1 cellular context compared by ENCODE assay signal in the genomic region with DNA sequence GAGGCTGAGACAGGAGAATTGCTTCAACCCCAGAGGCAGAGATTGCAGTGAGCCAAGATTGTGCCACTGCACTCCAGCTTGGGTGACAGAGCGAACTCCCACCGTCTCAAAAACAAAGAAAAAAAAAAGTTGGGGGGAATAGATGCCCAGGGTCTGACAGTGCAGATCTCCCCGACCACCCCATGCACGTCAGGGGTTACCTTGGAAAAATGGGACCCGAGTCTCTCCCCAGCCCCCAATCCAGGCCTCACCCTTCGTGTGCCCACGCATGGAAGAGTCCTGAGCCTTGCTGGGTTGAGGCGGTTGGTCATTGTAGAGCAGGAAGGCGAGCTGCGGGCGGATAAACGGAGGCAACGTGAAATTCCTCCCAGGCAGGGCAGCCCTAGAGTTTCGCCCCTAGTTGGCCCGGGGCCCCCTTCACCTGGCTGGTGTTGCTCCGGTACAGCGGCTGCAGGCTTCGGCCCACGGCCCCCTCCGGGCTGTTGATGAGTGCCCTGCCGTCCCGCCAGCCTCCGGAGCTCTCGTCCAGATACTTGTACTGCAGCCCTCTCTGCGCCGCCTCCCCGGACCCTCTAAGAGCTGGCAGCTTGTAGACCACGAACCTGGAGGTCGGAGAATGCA.
TF ChIP-seq lines count a peak whose summit lies in the region.

No MANE protein-coding gene starts in this region.

TF ChIP-seq in HEK293, 187 proteins besides CTCF, POLR2A, EP300 and RAD21 (continued from another document and continues in another):
- TF ChIP-seq, protein P1, sequence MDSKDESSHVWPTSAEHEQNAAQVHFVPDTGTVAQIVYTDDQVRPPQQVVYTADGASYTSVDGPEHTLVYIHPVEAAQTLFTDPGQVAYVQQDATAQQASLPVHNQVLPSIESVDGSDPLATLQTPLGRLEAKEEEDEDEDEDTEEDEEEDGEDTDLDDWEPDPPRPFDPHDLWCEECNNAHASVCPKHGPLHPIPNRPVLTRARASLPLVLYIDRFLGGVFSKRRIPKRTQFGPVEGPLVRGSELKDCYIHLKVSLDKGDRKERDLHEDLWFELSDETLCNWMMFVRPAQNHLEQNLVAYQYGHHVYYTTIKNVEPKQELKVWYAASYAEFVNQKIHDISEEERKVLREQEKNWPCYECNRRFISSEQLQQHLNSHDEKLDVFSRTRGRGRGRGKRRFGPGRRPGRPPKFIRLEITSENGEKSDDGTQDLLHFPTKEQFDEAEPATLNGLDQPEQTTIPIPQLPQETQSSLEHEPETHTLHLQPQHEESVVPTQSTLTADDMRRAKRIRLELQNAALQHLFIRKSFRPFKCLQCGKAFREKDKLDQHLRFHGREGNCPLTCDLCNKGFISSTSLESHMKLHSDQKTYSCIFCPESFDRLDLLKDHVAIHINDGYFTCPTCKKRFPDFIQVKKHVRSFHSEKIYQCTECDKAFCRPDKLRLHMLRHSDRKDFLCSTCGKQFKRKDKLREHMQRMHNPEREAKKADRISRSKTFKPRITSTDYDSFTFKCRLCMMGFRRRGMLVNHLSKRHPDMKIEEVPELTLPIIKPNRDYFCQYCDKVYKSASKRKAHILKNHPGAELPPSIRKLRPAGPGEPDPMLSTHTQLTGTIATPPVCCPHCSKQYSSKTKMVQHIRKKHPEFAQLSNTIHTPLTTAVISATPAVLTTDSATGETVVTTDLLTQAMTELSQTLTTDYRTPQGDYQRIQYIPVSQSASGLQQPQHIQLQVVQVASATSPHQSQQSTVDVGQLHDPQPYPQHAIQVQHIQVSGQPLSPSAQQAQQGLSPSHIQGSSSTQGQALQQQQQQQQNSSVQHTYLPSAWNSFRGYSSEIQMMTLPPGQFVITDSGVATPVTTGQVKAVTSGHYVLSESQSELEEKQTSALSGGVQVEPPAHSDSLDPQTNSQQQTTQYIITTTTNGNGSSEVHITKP (tag by site-specific recombination; IDR thresholded peaks at IDR 0.05), result peak; percentile 100
- TF ChIP-seq, protein P2, sequence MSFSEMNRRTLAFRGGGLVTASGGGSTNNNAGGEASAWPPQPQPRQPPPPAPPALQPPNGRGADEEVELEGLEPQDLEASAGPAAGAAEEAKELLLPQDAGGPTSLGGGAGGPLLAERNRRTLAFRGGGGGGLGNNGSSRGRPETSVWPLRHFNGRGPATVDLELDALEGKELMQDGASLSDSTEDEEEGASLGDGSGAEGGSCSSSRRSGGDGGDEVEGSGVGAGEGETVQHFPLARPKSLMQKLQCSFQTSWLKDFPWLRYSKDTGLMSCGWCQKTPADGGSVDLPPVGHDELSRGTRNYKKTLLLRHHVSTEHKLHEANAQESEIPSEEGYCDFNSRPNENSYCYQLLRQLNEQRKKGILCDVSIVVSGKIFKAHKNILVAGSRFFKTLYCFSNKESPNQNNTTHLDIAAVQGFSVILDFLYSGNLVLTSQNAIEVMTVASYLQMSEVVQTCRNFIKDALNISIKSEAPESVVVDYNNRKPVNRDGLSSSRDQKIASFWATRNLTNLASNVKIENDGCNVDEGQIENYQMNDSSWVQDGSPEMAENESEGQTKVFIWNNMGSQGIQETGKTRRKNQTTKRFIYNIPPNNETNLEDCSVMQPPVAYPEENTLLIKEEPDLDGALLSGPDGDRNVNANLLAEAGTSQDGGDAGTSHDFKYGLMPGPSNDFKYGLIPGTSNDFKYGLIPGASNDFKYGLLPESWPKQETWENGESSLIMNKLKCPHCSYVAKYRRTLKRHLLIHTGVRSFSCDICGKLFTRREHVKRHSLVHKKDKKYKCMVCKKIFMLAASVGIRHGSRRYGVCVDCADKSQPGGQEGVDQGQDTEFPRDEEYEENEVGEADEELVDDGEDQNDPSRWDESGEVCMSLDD (tag by site-specific recombination; IDR thresholded peaks at IDR 0.05), result 0 out of 2 replicates have a peak, but pooled peaks have one; percentile 18
- TF ChIP-seq ZNF132 (tag by site-specific recombination; IDR thresholded peaks at IDR 0.05; ENCODE audit: borderline replicate concordance) (no peak), ZIC2 (tag by site-specific recombination; IDR thresholded peaks at IDR 0.05) (no peak), GLIS1 (tag by site-specific recombination; IDR thresholded peaks at IDR 0.05) (no peak), ZNF23 (tag by site-specific recombination; IDR thresholded peaks at IDR 0.05; ENCODE audit: borderline replicate concordance) (no peak), MYNN (tag by site-specific recombination; IDR thresholded peaks at IDR 0.05; ENCODE audit: borderline replicate concordance) (no peak), ZNF211 (tag by site-specific recombination; IDR thresholded peaks at IDR 0.05; ENCODE audit: low read depth) (no peak), HOXD13 (CRISPR knock-in tag; IDR thresholded peaks at IDR 0.05; ENCODE audit: borderline replicate concordance) (no peak), WT1 (tag by site-specific recombination; IDR thresholded peaks at IDR 0.05) (no peak), EGR2 (tag by site-specific recombination; IDR thresholded peaks at IDR 0.05; ENCODE audit: low read depth) (peak; percentile 30; the same call in 1 of the 2 replicates), TCF7L2 (IDR thresholded peaks at IDR 0.05; ENCODE audit: borderline replicate concordance, low read depth, low read length) (no peak), ZNF350 (tag by site-specific recombination; IDR thresholded peaks at IDR 0.05) (no peak), ZNF112 (tag by site-specific recombination; IDR thresholded peaks at IDR 0.05) (no peak), ZNF560 (tag by site-specific recombination; IDR thresholded peaks at IDR 0.05; ENCODE audit: borderline replicate concordance) (no peak), RBAK (tag by site-specific recombination; IDR thresholded peaks at IDR 0.05) (no peak), FEZF1 (tag by site-specific recombination; IDR thresholded peaks at IDR 0.05) (no peak), ZBTB7A (tag by site-specific recombination; IDR thresholded peaks at IDR 0.05; ENCODE audit: low read depth) (peak; percentile 61; the same call in 1 of the 2 replicates), TRIM28 (IDR thresholded peaks at IDR 0.05; ENCODE audit: borderline replicate concordance, low read length) (no peak), ZNF792 (tag by site-specific recombination; IDR thresholded peaks at IDR 0.05) (no peak), ZNF175 (tag by site-specific recombination; IDR thresholded peaks at IDR 0.05) (no peak), SP3 (tag by site-specific recombination; IDR thresholded peaks at IDR 0.05) (peak; percentile 11; the same call in 1 of the 2 replicates), ZFP69B (tag by site-specific recombination; IDR thresholded peaks at IDR 0.05) (no peak), SCRT2 (tag by site-specific recombination; IDR thresholded peaks at IDR 0.05) (no peak), ZBTB20 (tag by site-specific recombination; IDR thresholded peaks at IDR 0.05) (no peak), ZNF658 (tag by site-specific recombination; IDR thresholded peaks at IDR 0.05) (no peak), ZFHX2 (tag by site-specific recombination; conservative IDR thresholded peaks at IDR 0.05) (peak; percentile 53), ZXDB (tag by site-specific recombination; IDR thresholded peaks at IDR 0.05) (no peak), ZNF174 (tag by site-specific recombination; IDR thresholded peaks at IDR 0.05) (no peak), ZNF521 (tag by site-specific recombination; IDR thresholded peaks at IDR 0.05) (no peak), ZNF76 (tag by site-specific recombination; IDR thresholded peaks at IDR 0.05; ENCODE audit: borderline replicate concordance, low read depth) (peak; percentile 7; the same call in 1 of the 2 replicates), ZNF37A (tag by site-specific recombination; IDR thresholded peaks at IDR 0.05) (no peak), ZNF555 (tag by site-specific recombination; conservative IDR thresholded peaks at IDR 0.05) (no peak), KLF9 (tag by site-specific recombination; IDR thresholded peaks at IDR 0.05; ENCODE audit: low read depth) (no peak), SCRT1 (tag by site-specific recombination; IDR thresholded peaks at IDR 0.05; ENCODE audit: borderline replicate concordance) (no peak), ZNF791 (tag by site-specific recombination; IDR thresholded peaks at IDR 0.05) (no peak)
- TF ChIP-seq, protein P3, sequence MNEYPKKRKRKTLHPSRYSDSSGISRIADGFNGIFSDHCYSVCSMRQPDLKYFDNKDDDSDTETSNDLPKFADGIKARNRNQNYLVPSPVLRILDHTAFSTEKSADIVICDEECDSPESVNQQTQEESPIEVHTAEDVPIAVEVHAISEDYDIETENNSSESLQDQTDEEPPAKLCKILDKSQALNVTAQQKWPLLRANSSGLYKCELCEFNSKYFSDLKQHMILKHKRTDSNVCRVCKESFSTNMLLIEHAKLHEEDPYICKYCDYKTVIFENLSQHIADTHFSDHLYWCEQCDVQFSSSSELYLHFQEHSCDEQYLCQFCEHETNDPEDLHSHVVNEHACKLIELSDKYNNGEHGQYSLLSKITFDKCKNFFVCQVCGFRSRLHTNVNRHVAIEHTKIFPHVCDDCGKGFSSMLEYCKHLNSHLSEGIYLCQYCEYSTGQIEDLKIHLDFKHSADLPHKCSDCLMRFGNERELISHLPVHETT (tag by site-specific recombination; IDR thresholded peaks at IDR 0.05), result peak; percentile 27; the same call in 1 of the 2 replicates
- TF ChIP-seq, protein P4, sequence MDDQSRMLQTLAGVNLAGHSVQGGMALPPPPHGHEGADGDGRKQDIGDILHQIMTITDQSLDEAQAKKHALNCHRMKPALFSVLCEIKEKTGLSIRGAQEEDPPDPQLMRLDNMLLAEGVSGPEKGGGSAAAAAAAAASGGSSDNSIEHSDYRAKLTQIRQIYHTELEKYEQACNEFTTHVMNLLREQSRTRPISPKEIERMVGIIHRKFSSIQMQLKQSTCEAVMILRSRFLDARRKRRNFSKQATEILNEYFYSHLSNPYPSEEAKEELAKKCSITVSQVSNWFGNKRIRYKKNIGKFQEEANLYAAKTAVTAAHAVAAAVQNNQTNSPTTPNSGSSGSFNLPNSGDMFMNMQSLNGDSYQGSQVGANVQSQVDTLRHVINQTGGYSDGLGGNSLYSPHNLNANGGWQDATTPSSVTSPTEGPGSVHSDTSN (CRISPR knock-in tag; IDR thresholded peaks at IDR 0.05), result no peak
- TF ChIP-seq, protein P5, sequence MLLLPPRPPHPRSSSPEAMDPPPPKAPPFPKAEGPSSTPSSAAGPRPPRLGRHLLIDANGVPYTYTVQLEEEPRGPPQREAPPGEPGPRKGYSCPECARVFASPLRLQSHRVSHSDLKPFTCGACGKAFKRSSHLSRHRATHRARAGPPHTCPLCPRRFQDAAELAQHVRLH (tag by site-specific recombination; IDR thresholded peaks at IDR 0.05), result peak; percentile 76
- TF ChIP-seq, protein P6, sequence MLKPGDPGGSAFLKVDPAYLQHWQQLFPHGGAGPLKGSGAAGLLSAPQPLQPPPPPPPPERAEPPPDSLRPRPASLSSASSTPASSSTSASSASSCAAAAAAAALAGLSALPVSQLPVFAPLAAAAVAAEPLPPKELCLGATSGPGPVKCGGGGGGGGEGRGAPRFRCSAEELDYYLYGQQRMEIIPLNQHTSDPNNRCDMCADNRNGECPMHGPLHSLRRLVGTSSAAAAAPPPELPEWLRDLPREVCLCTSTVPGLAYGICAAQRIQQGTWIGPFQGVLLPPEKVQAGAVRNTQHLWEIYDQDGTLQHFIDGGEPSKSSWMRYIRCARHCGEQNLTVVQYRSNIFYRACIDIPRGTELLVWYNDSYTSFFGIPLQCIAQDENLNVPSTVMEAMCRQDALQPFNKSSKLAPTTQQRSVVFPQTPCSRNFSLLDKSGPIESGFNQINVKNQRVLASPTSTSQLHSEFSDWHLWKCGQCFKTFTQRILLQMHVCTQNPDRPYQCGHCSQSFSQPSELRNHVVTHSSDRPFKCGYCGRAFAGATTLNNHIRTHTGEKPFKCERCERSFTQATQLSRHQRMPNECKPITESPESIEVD (tag by site-specific recombination; IDR thresholded peaks at IDR 0.05), result no peak
- TF ChIP-seq, protein P7, sequence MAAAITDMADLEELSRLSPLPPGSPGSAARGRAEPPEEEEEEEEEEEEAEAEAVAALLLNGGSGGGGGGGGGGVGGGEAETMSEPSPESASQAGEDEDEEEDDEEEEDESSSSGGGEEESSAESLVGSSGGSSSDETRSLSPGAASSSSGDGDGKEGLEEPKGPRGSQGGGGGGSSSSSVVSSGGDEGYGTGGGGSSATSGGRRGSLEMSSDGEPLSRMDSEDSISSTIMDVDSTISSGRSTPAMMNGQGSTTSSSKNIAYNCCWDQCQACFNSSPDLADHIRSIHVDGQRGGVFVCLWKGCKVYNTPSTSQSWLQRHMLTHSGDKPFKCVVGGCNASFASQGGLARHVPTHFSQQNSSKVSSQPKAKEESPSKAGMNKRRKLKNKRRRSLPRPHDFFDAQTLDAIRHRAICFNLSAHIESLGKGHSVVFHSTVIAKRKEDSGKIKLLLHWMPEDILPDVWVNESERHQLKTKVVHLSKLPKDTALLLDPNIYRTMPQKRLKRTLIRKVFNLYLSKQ (tag by site-specific recombination; IDR thresholded peaks at IDR 0.05; ENCODE audit: borderline replicate concordance), result no peak
- TF ChIP-seq, protein P8, sequence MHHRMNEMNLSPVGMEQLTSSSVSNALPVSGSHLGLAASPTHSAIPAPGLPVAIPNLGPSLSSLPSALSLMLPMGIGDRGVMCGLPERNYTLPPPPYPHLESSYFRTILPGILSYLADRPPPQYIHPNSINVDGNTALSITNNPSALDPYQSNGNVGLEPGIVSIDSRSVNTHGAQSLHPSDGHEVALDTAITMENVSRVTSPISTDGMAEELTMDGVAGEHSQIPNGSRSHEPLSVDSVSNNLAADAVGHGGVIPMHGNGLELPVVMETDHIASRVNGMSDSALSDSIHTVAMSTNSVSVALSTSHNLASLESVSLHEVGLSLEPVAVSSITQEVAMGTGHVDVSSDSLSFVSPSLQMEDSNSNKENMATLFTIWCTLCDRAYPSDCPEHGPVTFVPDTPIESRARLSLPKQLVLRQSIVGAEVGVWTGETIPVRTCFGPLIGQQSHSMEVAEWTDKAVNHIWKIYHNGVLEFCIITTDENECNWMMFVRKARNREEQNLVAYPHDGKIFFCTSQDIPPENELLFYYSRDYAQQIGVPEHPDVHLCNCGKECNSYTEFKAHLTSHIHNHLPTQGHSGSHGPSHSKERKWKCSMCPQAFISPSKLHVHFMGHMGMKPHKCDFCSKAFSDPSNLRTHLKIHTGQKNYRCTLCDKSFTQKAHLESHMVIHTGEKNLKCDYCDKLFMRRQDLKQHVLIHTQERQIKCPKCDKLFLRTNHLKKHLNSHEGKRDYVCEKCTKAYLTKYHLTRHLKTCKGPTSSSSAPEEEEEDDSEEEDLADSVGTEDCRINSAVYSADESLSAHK (tag by site-specific recombination; IDR thresholded peaks at IDR 0.05), result no peak
- TF ChIP-seq, protein P9, sequence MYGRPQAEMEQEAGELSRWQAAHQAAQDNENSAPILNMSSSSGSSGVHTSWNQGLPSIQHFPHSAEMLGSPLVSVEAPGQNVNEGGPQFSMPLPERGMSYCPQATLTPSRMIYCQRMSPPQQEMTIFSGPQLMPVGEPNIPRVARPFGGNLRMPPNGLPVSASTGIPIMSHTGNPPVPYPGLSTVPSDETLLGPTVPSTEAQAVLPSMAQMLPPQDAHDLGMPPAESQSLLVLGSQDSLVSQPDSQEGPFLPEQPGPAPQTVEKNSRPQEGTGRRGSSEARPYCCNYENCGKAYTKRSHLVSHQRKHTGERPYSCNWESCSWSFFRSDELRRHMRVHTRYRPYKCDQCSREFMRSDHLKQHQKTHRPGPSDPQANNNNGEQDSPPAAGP (tag by site-specific recombination; IDR thresholded peaks at IDR 0.05), result 0 out of 2 replicates have a peak, but pooled peaks have one; percentile 11
